Comparison of ENCODE assay signal across 8 cellular contexts in the genomic region with DNA sequence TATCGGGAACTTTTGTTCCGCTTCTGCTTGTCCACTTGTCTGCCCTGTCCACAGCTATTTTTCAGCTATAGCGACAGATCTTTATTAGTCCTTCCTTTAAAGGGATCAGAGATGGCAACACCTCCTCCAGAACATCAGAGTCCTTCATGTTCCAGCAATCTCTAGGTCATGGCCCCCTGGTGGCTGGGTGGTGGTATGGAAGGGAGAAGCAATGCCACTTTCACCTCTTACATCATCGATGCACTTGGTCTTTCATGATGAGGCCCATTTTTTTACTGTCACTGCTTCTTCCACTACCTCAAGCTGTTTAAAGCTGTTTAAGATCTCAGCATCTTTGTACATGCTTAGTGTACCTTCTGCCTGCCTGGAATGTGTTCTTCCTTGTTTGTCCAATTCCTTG.
DNase-seq lines count a peak whose midpoint lies in the region; ATAC-seq and TF ChIP-seq lines count a peak whose summit lies in the region.

No MANE protein-coding gene starts in this region.

- CTCF ChIA-PET in activated CD4-positive, alpha-beta memory T cell treated with anti-CD3 and anti-CD28 coated beads for 36 hours (lab: Charles Lee): interaction anchor here (0.7 kb wide), 1 partner anchor 25 kb away, joined by 3 read pairs; no protein-coding TSS in a partner anchor

- TF ChIP-seq CTCF in GM12873 (IDR thresholded peaks at IDR 0.05; ENCODE audit: insufficient read depth, low read depth, low read length, missing control alignments): peak; percentile 81
- peak; percentile 31; the same call in 1 of the 2 replicates for TF ChIP-seq CTCF in LNCaP clone FGC (IDR thresholded peaks at IDR 0.05; ENCODE audit: control insufficient read depth, extremely low read depth, insufficient read depth)

- no peak for ATAC-seq in left ventricle myocardium superior

- no peaks in the 10 kb centered on the region for H3K36me3 Mint-ChIP-seq in activated CD4-positive, alpha-beta memory T cell treated with anti-CD3 and anti-CD28 coated beads for 36 hours

- peaks cover 2% of the 10 kb centered on the region for H3K27me3 Mint-ChIP-seq in activated CD4-positive, alpha-beta memory T cell treated with anti-CD3 and anti-CD28 coated beads for 36 hours

- H3K9me3 Mint-ChIP-seq in activated CD4-positive, alpha-beta memory T cell treated with anti-CD3 and anti-CD28 coated beads for 36 hours: no peaks in the 10 kb centered on the region

- DNase-seq in LNCaP clone FGC (ENCODE audit: low read depth) (peak; percentile 22), germinal center (ENCODE audit: low spot score) (peak; percentile 39), middle frontal gyrus (ENCODE audit: extremely low spot score, low spot score) (no peak), left ventricle myocardium superior (no peak), head of caudate nucleus (no peak)
- DNase-seq in activated CD4-positive, alpha-beta memory T cell treated with anti-CD3 and anti-CD28 coated beads for 36 hours: peak; percentile 54
- DNase-seq in stimulated activated CD8-positive, alpha-beta memory T cell treated with anti-CD3 and anti-CD28 coated beads, Interleukin-4, amount 100 ng/mL, for 24 hours (ENCODE audit: low read depth): peak; percentile 15

- intact Hi-C loops in activated CD4-positive, alpha-beta memory T cell treated with anti-CD3 and anti-CD28 coated beads for 36 hours (cut with micrococcal nuclease): no loop called here
- intact Hi-C loops in left ventricle myocardium superior (cut with micrococcal nuclease) (no loop called here), head of caudate nucleus (cut with DNase I) (no loop called here)

- no peak overlapping the region for H3K4me3 ChIP-seq in LNCaP clone FGC (ENCODE audit: low read depth, low read length)

- H3K4me1 Mint-ChIP-seq in activated CD4-positive, alpha-beta memory T cell treated with anti-CD3 and anti-CD28 coated beads for 36 hours (ENCODE audit: low read depth): no peaks in the 10 kb centered on the region

- POLR2A ChIA-PET in activated CD4-positive, alpha-beta memory T cell treated with anti-CD3 and anti-CD28 coated beads for 36 hours (lab: Charles Lee): no interaction called here

- no peak overlapping the region for H3K27ac Mint-ChIP-seq in activated CD4-positive, alpha-beta memory T cell treated with anti-CD3 and anti-CD28 coated beads for 36 hours

- H3K4me3 Mint-ChIP-seq in activated CD4-positive, alpha-beta memory T cell treated with anti-CD3 and anti-CD28 coated beads for 36 hours: no peak overlapping the region

Comparison
In these comparisons a context has a peak if more than half of its experiments do, and no peak if none do; other contexts are left out.
1. DNase-seq: peak in LNCaP clone FGC (single experiment), activated CD4-positive, alpha-beta memory T cell treated with anti-CD3 and anti-CD28 coated beads for 36 hours (single experiment), germinal center (single experiment) and stimulated activated CD8-positive, alpha-beta memory T cell treated with anti-CD3 and anti-CD28 coated beads, Interleukin-4, amount 100 ng/mL, for 24 hours (single experiment); none in middle frontal gyrus (single experiment), left ventricle myocardium superior (single experiment) and head of caudate nucleus (0 of 42).